In the genomic region with DNA sequence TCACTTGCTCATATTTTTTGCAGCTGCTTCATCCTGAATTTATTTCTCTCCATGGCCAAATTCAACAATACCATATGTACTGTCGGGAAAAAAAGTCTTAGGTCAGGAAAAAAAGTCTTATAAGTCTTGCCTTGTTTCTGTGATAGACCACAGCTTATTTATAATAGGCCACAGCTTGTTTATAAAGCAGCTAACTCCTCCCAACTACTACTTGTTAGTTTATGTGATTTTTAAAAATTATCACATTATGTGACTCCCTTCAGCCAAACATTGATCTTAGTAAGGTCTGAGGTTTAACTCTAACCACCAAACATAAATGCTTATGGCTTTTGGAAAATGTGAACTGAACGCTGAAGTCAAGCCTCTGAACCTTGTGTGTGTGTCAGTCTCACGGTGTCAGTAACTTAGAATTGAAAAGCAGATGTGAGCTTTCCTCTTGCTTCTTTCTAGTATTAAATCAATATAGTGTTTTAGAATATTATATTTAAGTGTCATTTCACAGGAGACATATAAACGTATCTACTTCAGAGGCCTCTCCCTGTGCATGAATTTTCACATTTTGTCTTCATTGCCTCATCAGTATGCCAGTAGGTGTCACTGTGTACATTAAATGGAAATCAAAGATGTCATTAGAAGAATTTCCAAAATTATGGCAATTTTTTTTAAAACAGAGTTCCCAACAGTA, we compare ENCODE assay signal across 7 cellular contexts. TPM values are rescaled to one million over a fixed set of nuclear protein-coding genes. Genes with fewer than 3 reads are reported as not detected.
DNase-seq lines count a peak whose midpoint lies in the region; ATAC-seq and TF ChIP-seq lines count a peak whose summit lies in the region.

No MANE protein-coding gene starts in this region.

- H2AK5ac ChIP-seq in mesendoderm (ENCODE audit: low read length) = no peak overlapping the region

- H3K4me1 ChIP-seq in vagina (no peaks in the 10 kb centered on the region), mesendoderm (ENCODE audit: control insufficient read depth, low read depth, low read length) (no peaks in the 10 kb centered on the region)

- H2BK5ac ChIP-seq in mesendoderm (ENCODE audit: low read length) = no peak overlapping the region

- H3K36me3 ChIP-seq in vagina (no peaks in the 10 kb centered on the region), mesendoderm (ENCODE audit: control insufficient read depth, insufficient read depth, low read length) (no peaks in the 10 kb centered on the region)

- no peak overlapping the region for H3K9ac ChIP-seq in mesendoderm (ENCODE audit: low read length)

- H3K27me3 ChIP-seq in vagina (no peaks in the 10 kb centered on the region), mesendoderm (ENCODE audit: insufficient read depth, low read length, poor library complexity) (no peaks in the 10 kb centered on the region)

- TF ChIP-seq POLR2A in vagina (IDR thresholded peaks at IDR 0.05) = no peak

- intact Hi-C loops in vagina (cut with DNase I) = no loop called here

- H3K79me2 ChIP-seq in mesendoderm (ENCODE audit: control insufficient read depth, insufficient read depth, low read length) = no peaks in the 10 kb centered on the region

- DNase-seq in NCI-H2081 treated with DMSO at 0.1 percent for 48 hours (lab: John Stamatoyannopoulos, UW) = peak; percentile 1
- DNase-seq in dermis microvascular lymphatic vessel endothelial cell (ENCODE audit: low read depth in 2 of 2) = peak; percentile 27 to 44
- DNase-seq in pons (ENCODE audit: low spot score) = peak; percentile 52
- DNase-seq in vagina (ENCODE audit: extremely low spot score in 2 of 2) = no peak
- DNase-seq in mesendoderm = no peak

- no peak overlapping the region for H3K4ac ChIP-seq in mesendoderm (ENCODE audit: low read depth, low read length)

- no peak overlapping the region for H3K4me3 ChIP-seq in vagina
- no peak overlapping the region for H3K4me3 ChIP-seq in mesendoderm (ENCODE audit: low read length)

- no peak overlapping the region for H3K4me2 ChIP-seq in mesendoderm (ENCODE audit: low read length)

- no peak overlapping the region for H2BK120ac ChIP-seq in mesendoderm (ENCODE audit: low read depth, low read length)

- no peak overlapping the region for H3K27ac ChIP-seq in vagina
- H3K27ac ChIP-seq in mesendoderm (ENCODE audit: low read depth, low read length) = no peak overlapping the region

- WGBS in mesendoderm (ENCODE audit: extremely low coverage, insufficient coverage, low lambda C conversion rate) = no CpG with 5 or more reads among the region's 4 CpGs

- peak; percentile 50; the same call in 2 of the 3 replicates for TF ChIP-seq CTCF in GM12872 (IDR thresholded peaks at IDR 0.05; ENCODE audit: insufficient read depth, low read depth, low read length)
- peak in 1 of 3 experiments; percentile 17 for TF ChIP-seq CTCF in vagina (IDR thresholded peaks at IDR 0.05)

- no peak overlapping the region for H3K23ac ChIP-seq in mesendoderm (ENCODE audit: low read length)

- H3K56ac ChIP-seq in mesendoderm (ENCODE audit: low read length) = no peak overlapping the region

- H2BK15ac ChIP-seq in mesendoderm (replicated peaks; ENCODE audit: low read depth) = no peak overlapping the region

- no peaks in the 10 kb centered on the region for H3K9me3 ChIP-seq in vagina

- no peak overlapping the region for H4K8ac ChIP-seq in mesendoderm (ENCODE audit: low read depth, low read length)

- no peak overlapping the region for H4K5ac ChIP-seq in mesendoderm (ENCODE audit: low read length)

- H3K79me1 ChIP-seq in mesendoderm (ENCODE audit: low read length) = no peaks in the 10 kb centered on the region

- no peak for ATAC-seq in HG02884 (IDR thresholded peaks at IDR 0.05; ENCODE audit: unreplicated experiment)

- no peak overlapping the region for H3K18ac ChIP-seq in mesendoderm (ENCODE audit: low read length)

RNA-seq across cellular contexts. Expression of a gene that starts 51.3 kb away (rescaled TPM):
- total RNA-seq in dermis microvascular lymphatic vessel endothelial cell = 5.2 and 5.3 TPM in 2 replicates
- total RNA-seq in vagina = 19.4 TPM
- 15.8 TPM for polyA plus RNA-seq in mesendoderm (2013, experiment 1 of 2)
- polyA plus RNA-seq in mesendoderm (2013, experiment 2 of 2) = 14.4 TPM

Comparison
In these comparisons a context has a peak if more than half of its experiments do, and no peak if none do; other contexts are left out.
1. DNase-seq: peak in NCI-H2081 treated with DMSO at 0.1 percent for 48 hours (single experiment), dermis microvascular lymphatic vessel endothelial cell (2 of 2) and pons (single experiment); none in vagina (0 of 2) and mesendoderm (single experiment).